Comparison of ENCODE assay signal across 22 cellular contexts in genomic region chr20:1207293-1207884, GRCh38. TPM values are rescaled to one million over a fixed set of nuclear protein-coding genes. Genes with fewer than 3 reads are reported as not detected.
"Had no signal": no experiment of that assay in that cellular context is flagged by ENCODE, and none has a peak within 500 bp of the region (broad histone marks: within the 10 kb centered on the region; RNA-seq: fewer than 3 reads in every experiment).

No MANE protein-coding gene starts in this region.

- H3K4me1 ChIP-seq: psoas muscle, thyroid gland had no signal

- FAIRE-seq: frontal cortex, urothelium cell line had no signal

- H3K9me3 ChIP-seq: heart left ventricle, mucosa of descending colon, neutrophil, psoas muscle, suprapubic skin, thyroid gland had no signal

- ATAC-seq: heart left ventricle; mucosa of descending colon; naive thymus-derived CD8-positive, alpha-beta T cell; psoas muscle; sciatic nerve had no signal

- DNase-seq: cortex of kidney; dorsolateral prefrontal cortex; effector CD8-positive, alpha-beta T cell; mucosa of descending colon; naive thymus-derived CD8-positive, alpha-beta T cell; psoas muscle; retina; stimulated activated naive CD4-positive, alpha-beta T cell treated with Interleukin-2 at 50 U/mL for 16 hours; thyroid gland had no signal

- H3K36me3 ChIP-seq: heart left ventricle, neutrophil, suprapubic skin, thyroid gland had no signal

- H3K27me3 ChIP-seq: dorsolateral prefrontal cortex, heart left ventricle, suprapubic skin, thyroid gland had no signal

- H3K27ac ChIP-seq: dorsolateral prefrontal cortex, neutrophil, psoas muscle, suprapubic skin, thyroid gland had no signal

- H3K4me3 ChIP-seq: dorsolateral prefrontal cortex, mucosa of descending colon, psoas muscle, skin epidermis, suprapubic skin, thyroid gland had no signal

RNA-seq across cellular contexts. Expression of gene C20orf202, which starts 4.1 kb away (rescaled TPM):
- total RNA-seq: glomerular endothelial cell, kidney epithelial cell, osteoblast had no signal
- polyA plus RNA-seq: fibroblast of lung; naive thymus-derived CD8-positive, alpha-beta T cell had no signal

RNA-seq across cellular contexts. Expression of gene RAD21L1, which starts 18.5 kb away (rescaled TPM):
- total RNA-seq: glomerular endothelial cell, heart left ventricle, kidney epithelial cell, mucosa of descending colon, osteoblast, psoas muscle, sciatic nerve, thyroid gland had no signal
- polyA plus RNA-seq: esophagus; heart left ventricle; naive thymus-derived CD8-positive, alpha-beta T cell; neural cell; psoas muscle had no signal

RNA-seq across cellular contexts. Expression of gene TMEM74B, which starts 22.6 kb away (rescaled TPM):
- total RNA-seq: fibroblast of lung; naive thymus-derived CD8-positive, alpha-beta T cell; osteoblast had no signal
- polyA plus RNA-seq: fibroblast of lung; naive thymus-derived CD8-positive, alpha-beta T cell had no signal
